10 cellular contexts compared by ENCODE assay signal in genomic region chr11:11416502-11416901, GRCh38.
DNase-seq lines count a peak whose midpoint lies in the region; ATAC-seq lines count a peak whose summit lies in the region.
"Had no signal": no experiment of that assay in that cellular context is flagged by ENCODE, and none has a peak within 500 bp of the region (broad histone marks: within the 10 kb centered on the region; RNA-seq: fewer than 3 reads in every experiment).

No MANE protein-coding gene starts in this region.

- H3K4me2 ChIP-seq in mesenchymal stem cell (ENCODE audit: low read length, poor library complexity, severe bottlenecking), result no peak overlapping the region

- no peak overlapping the region for H2BK15ac ChIP-seq in mesenchymal stem cell (ENCODE audit: low read depth, poor library complexity, severe bottlenecking)

- H3K9ac ChIP-seq in mesenchymal stem cell (ENCODE audit: low read length), result no peak overlapping the region

- DNase-seq in AML-193 (lab: John Stamatoyannopoulos, UW) (peak; percentile 65 to 69), LHCN-M2 (ENCODE audit: low read depth) (peak; percentile 90), amniotic epithelial cell (ENCODE audit: low read depth) (peak; percentile 48), mesenchymal stem cell (peak; percentile 89), iPS-NIHi11 (ENCODE audit: low spot score) (no peak), G401 (ENCODE audit: low spot score) (no peak), NCI-H2227 treated with DMSO at 0.1 percent for 48 hours (lab: John Stamatoyannopoulos, UW) (no peak)
- DNase-seq: activated T-cell treated with anti-CD3 and anti-CD28 coated beads, Interleukin-2, amount 50 U/mL, for 1 hour; Caco-2 had no signal

- in situ Hi-C loops in G401 (cut with HindIII; ENCODE audit: low sequenced_read_pairs), result no loop called here

- no peak overlapping the region for H3K27ac ChIP-seq in mesenchymal stem cell (ENCODE audit: low read length, poor library complexity, severe bottlenecking)

- no peak overlapping the region for H2BK5ac ChIP-seq in mesenchymal stem cell (ENCODE audit: low read depth, low read length, poor library complexity, severe bottlenecking)

- WGBS in mesenchymal stem cell, result 37% methylated on average over 5 of the region's 5 CpGs

- peak overlapping the region; percentile 86 for H4K91ac ChIP-seq in mesenchymal stem cell (ENCODE audit: low read length)

- H3K36me3 ChIP-seq in mesenchymal stem cell (ENCODE audit: control insufficient read depth in 1 of 2, insufficient read depth in 2 of 2, low read depth in 1 of 2, low read length in 2 of 2), result no peaks in the 10 kb centered on the region

- H4K8ac ChIP-seq in mesenchymal stem cell (ENCODE audit: low read length), result peak overlapping the region; percentile 66

- peak overlapping the region in 1 of 2 experiments; percentile 49 for H2BK12ac ChIP-seq in mesenchymal stem cell (ENCODE audit: low read length in 2 of 2)

- no peak overlapping the region for H2BK120ac ChIP-seq in mesenchymal stem cell (ENCODE audit: low read depth, low read length)

- H3K27me3 ChIP-seq in mesenchymal stem cell (ENCODE audit: control insufficient read depth in 1 of 2, insufficient read depth in 1 of 2, low read length in 2 of 2), result peaks cover 0 to 29% of the 10 kb centered on the region in 2 experiments

- peaks cover 11% of the 10 kb centered on the region for H3K4me1 ChIP-seq in mesenchymal stem cell (ENCODE audit: control insufficient read depth, insufficient read depth, low read depth, low read length)
- H3K4me1 ChIP-seq: Caco-2 had no signal

- H3K23ac ChIP-seq in mesenchymal stem cell (ENCODE audit: low read length in 2 of 2), result no peak overlapping the region

- H3K14ac ChIP-seq in mesenchymal stem cell (ENCODE audit: low read length in 2 of 2), result peak overlapping the region in 1 of 2 experiments; percentile 13

- H3K9me3 ChIP-seq in mesenchymal stem cell (ENCODE audit: control insufficient read depth, low read length), result no peaks in the 10 kb centered on the region
- H3K9me3 ChIP-seq: Caco-2 had no signal

- no peaks in the 10 kb centered on the region for H3K79me1 ChIP-seq in mesenchymal stem cell (replicated peaks; ENCODE audit: low read length, poor library complexity, severe bottlenecking)

- no peak for ATAC-seq in HG02981 (IDR thresholded peaks at IDR 0.05; ENCODE audit: unreplicated experiment)

- H2AK5ac ChIP-seq in mesenchymal stem cell (ENCODE audit: low read length, severe bottlenecking), result no peak overlapping the region

- peak overlapping the region in 1 of 2 experiments; percentile 25 for H3K18ac ChIP-seq in mesenchymal stem cell (ENCODE audit: low read depth in 1 of 2, low read length in 2 of 2)

- no peak overlapping the region for H3K4me3 ChIP-seq in mesenchymal stem cell (ENCODE audit: insufficient read depth in 1 of 2, low read depth in 1 of 2, low read length in 2 of 2)

- no peak overlapping the region for H2AFZ ChIP-seq in mesenchymal stem cell (ENCODE audit: low read depth, low read length)

- peak overlapping the region in 1 of 2 experiments; percentile 68 for H3K4ac ChIP-seq in mesenchymal stem cell (ENCODE audit: low read depth in 1 of 2, low read length in 2 of 2)

Comparison
In these comparisons a context has a peak if more than half of its experiments do, and no peak if none do; other contexts are left out.
1. DNase-seq: peak in AML-193 (2 of 2), LHCN-M2 (single experiment), amniotic epithelial cell (single experiment) and mesenchymal stem cell (single experiment); none in iPS-NIHi11 (single experiment), G401 (single experiment) and NCI-H2227 treated with DMSO at 0.1 percent for 48 hours (single experiment).